8 cellular contexts compared by ENCODE assay signal in the genomic region with DNA sequence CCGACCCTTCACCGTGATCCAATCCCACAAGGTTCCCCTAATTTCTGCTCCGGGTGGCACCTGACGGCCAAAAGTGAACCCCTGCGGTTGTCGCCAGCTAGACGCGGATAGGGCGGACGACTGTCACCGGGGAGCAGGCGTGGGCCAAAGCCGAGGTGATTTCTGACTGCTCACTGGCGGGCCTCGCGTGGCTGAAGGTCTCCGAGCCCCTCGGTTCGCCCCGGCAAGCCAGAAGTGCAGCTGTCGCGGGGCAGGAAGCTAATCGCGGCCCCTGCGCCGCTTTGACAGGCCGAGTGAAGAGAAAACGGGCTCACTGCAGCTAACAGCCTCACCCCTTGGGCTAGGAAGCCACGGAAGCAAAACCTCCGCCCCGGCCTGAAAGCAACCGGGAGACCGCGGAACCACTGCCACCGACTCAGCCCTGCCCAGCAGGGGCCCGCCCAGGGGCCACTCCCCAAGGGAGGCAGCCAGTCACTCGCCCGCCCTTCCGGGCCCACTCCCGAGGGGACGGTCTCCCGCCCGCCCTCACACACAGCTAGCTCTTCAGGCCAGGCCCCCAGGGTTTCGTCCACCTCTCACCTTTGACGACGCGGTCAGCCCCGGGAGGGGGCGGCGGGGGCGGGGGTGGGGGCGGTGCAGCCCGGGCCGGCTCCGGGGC. TPM values are rescaled to one million over a fixed set of nuclear protein-coding genes. Genes with fewer than 3 reads are reported as not detected.
A peak's percentile ranks its signal among the peaks of the same experiment; 100 is the strongest.
DNase-seq lines count a peak whose midpoint lies in the region; ATAC-seq and TF ChIP-seq lines count a peak whose summit lies in the region.

No MANE protein-coding gene starts in this region.

- TF ChIP-seq CTCF in foreskin fibroblast (IDR thresholded peaks at IDR 0.05; ENCODE audit: low read depth, low read length) (no peak), neutrophil (IDR thresholded peaks at IDR 0.05) (peak; percentile 17)

- H3K36me3 Mint-ChIP-seq in IgD-negative memory B cell, result no peaks in the 10 kb centered on the region

- H3K27ac ChIP-seq in neutrophil, result peak overlapping the region; percentile 98
- H3K27ac ChIP-seq in substantia nigra (ENCODE audit: low read depth, low read length, poor library complexity, severe bottlenecking), result peak overlapping the region; percentile 88

- H3K4me1 Mint-ChIP-seq in IgD-negative memory B cell, result peaks cover 29 to 42% (median 30%) of the 10 kb centered on the region in 3 donors

- peaks cover 2% of the 10 kb centered on the region for H3K27me3 Mint-ChIP-seq in IgD-negative memory B cell

- no peaks in the 10 kb centered on the region for H3K9me3 Mint-ChIP-seq in IgD-negative memory B cell

- peaks cover 34 to 35% of the 10 kb centered on the region in 2 experiments for H3K4me1 ChIP-seq in neutrophil (ENCODE audit: control insufficient read depth in 1 of 2, insufficient read depth in 1 of 2, low read depth in 1 of 2, low read length in 1 of 2)

- no peaks in the 10 kb centered on the region for H3K9me3 ChIP-seq in neutrophil

- H3K36me3 ChIP-seq in neutrophil, result no peaks in the 10 kb centered on the region

- peak overlapping the region; percentile 70 to 99 (median 96) for H3K27ac Mint-ChIP-seq in IgD-negative memory B cell

- H3K4me3 Mint-ChIP-seq in IgD-negative memory B cell, result peak overlapping the region; percentile 82 to 97 (median 96)

- H3K4me3 ChIP-seq in foreskin fibroblast (ENCODE audit: low read depth in 1 of 2, low read length in 2 of 2) (peak overlapping the region; percentile 68 to 88), neutrophil (ENCODE audit: low read depth in 1 of 2, low read length in 1 of 2) (peak overlapping the region; percentile 82 to 93)

- H3K27me3 ChIP-seq in neutrophil, result no peaks in the 10 kb centered on the region

- DNase-seq in EH (ENCODE audit: low read depth), result peak; percentile 94
- peak; percentile 45 to 57 for DNase-seq in SHP77 (lab: John Stamatoyannopoulos, UW)
- peak; percentile 82 for DNase-seq in activated gamma-delta T cell (lab: John Stamatoyannopoulos, UW)
- peak; percentile 87 to 95 for DNase-seq in foreskin fibroblast
- peak; percentile 47 to 94 (median 83) for DNase-seq in substantia nigra (lab: John Stamatoyannopoulos, UW)

- peak; percentile 92 for ATAC-seq in GM21619 (IDR thresholded peaks at IDR 0.05; ENCODE audit: unreplicated experiment)

RNA-seq across cellular contexts. Expression of a gene that starts 0.5 kb away (rescaled TPM):
- 6.7 TPM for polyA plus RNA-seq in IgD-negative memory B cell

Comparison
In these comparisons a context has a peak if more than half of its experiments do, and no peak if none do; other contexts are left out.
1. Peak in every context shown above with its lines: DNase-seq, ATAC-seq, H3K4me3 ChIP-seq and H3K27ac ChIP-seq.